Comparison of ENCODE assay signal across 11 cellular contexts in the genomic region with DNA sequence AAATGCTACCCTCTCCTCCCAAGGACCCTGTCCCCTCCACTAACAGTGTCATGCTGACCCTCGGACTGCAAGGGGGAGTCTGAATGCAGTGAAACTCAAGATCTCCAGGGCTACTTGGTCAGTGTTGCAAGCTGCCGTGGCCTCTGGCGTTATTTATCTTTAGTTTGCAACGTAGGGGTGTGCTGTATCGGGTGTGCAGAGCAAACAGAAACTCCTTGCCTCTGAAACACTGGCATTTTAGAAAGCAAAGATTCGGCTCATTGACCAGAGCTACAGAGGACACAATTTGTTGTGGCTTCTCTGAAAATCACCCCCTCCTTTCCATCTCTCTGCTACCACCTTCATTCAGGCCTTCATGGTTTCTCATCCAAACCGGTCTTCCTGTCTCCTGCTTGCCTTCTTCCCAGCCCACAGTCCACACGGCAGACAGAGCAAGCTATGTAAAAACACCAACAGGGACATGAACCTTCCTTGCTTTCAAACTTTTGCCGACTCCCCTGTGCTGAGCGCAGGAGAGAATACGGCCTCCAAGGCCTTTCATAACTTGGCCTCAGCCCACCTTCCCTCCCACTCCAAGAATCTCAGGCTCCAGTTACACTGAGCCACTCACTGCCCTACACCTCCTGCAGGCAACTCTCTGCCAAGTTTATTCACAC. TPM values are rescaled to one million over a fixed set of nuclear protein-coding genes. Genes with fewer than 3 reads are reported as not detected.
DNase-seq lines count a peak whose midpoint lies in the region; ATAC-seq, FAIRE-seq and TF ChIP-seq lines count a peak whose summit lies in the region.
"Had no signal": no experiment of that assay in that cellular context is flagged by ENCODE, and none has a peak within 500 bp of the region (broad histone marks: within the 10 kb centered on the region; RNA-seq: fewer than 3 reads in every experiment).

No MANE protein-coding gene starts in this region.

- no peaks in the 10 kb centered on the region for H3K27me3 ChIP-seq in right cardiac atrium (ENCODE audit: control insufficient read depth, insufficient read depth)
- no peaks in the 10 kb centered on the region for H3K27me3 ChIP-seq in rectal smooth muscle tissue (ENCODE audit: control insufficient read depth, insufficient read depth, low read length)

- no peaks in the 10 kb centered on the region for H3K9me3 ChIP-seq in right cardiac atrium (ENCODE audit: control insufficient read depth, low read length)

- no TSS peak for BruUV-seq in Calu3 (replicated peaks; lab: Mats Ljungman, UMichigan)

- H3K27me3 Mint-ChIP-seq in Calu3 (ENCODE audit: unreplicated experiment), result no peaks in the 10 kb centered on the region

- DNase-seq in Calu3 (no peak), right cardiac atrium (peak; percentile 64 to 82 (median 70)), HuH-7.5 (ENCODE audit: low spot score) (no peak), urothelium cell line (ENCODE audit: low spot score) (no peak)
- DNase-seq: CD4-positive, alpha-beta T cell; NCI-H748 treated with DMSO at 0.1 percent for 48 hours had no signal

- H3K27ac ChIP-seq in angular gyrus (ENCODE audit: low read depth, low read length), result peak overlapping the region; percentile 34
- H3K27ac ChIP-seq in right cardiac atrium (ENCODE audit: low read length), result peak overlapping the region; percentile 96
- peak overlapping the region; percentile 60 for H3K27ac ChIP-seq in rectal smooth muscle tissue (ENCODE audit: low read depth, low read length)

- peak overlapping the region; percentile 13 for H3K4me3 Mint-ChIP-seq in Calu3 (ENCODE audit: low read depth, unreplicated experiment)
- H3K4me3 Mint-ChIP-seq: CD4-positive, alpha-beta T cell had no signal

- CTCF ChIA-PET in Calu3 (lab: Charles Lee), result interaction anchor here (1.5 kb wide), 1 partner anchor 15 kb away, joined by 9 read pairs; no protein-coding TSS in a partner anchor

- H3K36me3 ChIP-seq in rectal smooth muscle tissue (ENCODE audit: control insufficient read depth, insufficient read depth, low read length), result no peaks in the 10 kb centered on the region

- H3K4me1 ChIP-seq in right cardiac atrium (ENCODE audit: control insufficient read depth, insufficient read depth, low read length) (peaks cover 11% of the 10 kb centered on the region), rectal smooth muscle tissue (ENCODE audit: control insufficient read depth, insufficient read depth, low read length) (peaks cover 22% of the 10 kb centered on the region)

- FAIRE-seq in urothelium cell line (lab: Jason Lieb, UNC), result no peak
- FAIRE-seq: endometrium had no signal

- ATAC-seq in right cardiac atrium (peak; percentile 88 to 94), GM21619 (IDR thresholded peaks at IDR 0.05; ENCODE audit: unreplicated experiment) (no peak), GM21786 (IDR thresholded peaks at IDR 0.05; ENCODE audit: unreplicated experiment) (no peak)

- H3K27ac Mint-ChIP-seq in Calu3 (ENCODE audit: unreplicated experiment), result peak overlapping the region; percentile 6
- H3K27ac Mint-ChIP-seq: CD4-positive, alpha-beta T cell had no signal

- no peak overlapping the region for H3K9ac ChIP-seq in rectal smooth muscle tissue (ENCODE audit: low read length)

- H3K4me3 ChIP-seq in right cardiac atrium (ENCODE audit: low read length) (peak overlapping the region; percentile 31), rectal smooth muscle tissue (ENCODE audit: low read length) (peak overlapping the region; percentile 46)

- H3K4me1 Mint-ChIP-seq in Calu3 (ENCODE audit: low read depth, unreplicated experiment), result peaks cover 20% of the 10 kb centered on the region

- WGBS in right cardiac atrium, result 23% methylated on average over 11 of the region's 11 CpGs

- H3K9me3 Mint-ChIP-seq in Calu3 (ENCODE audit: low read depth, unreplicated experiment), result no peaks in the 10 kb centered on the region
- H3K9me3 Mint-ChIP-seq: CD4-positive, alpha-beta T cell had no signal

- H3K36me3 Mint-ChIP-seq in Calu3 (ENCODE audit: insufficient read depth, unreplicated experiment), result no peaks in the 10 kb centered on the region

- no peak for TF ChIP-seq CTCF in Calu3 (IDR thresholded peaks at IDR 0.05; ENCODE audit: unreplicated experiment)

- intact Hi-C loops in Calu3 (cut with micrococcal nuclease; ENCODE audit: unreplicated experiment) (loop anchor here (2.0 kb wide), 1 partner anchor 157 kb away; no protein-coding TSS in a partner anchor), right cardiac atrium (cut with DNase I) (loop anchor here in 1 of 4 donors (5.0 kb wide), 1 partner anchor 352 kb away; no protein-coding TSS in a partner anchor)

RNA-seq across cellular contexts. Expression of a gene that starts 14.9 kb away (rescaled TPM):
- total RNA-seq in Calu3 (2022), result 2.5 and 2.7 TPM in 2 replicates
- 10 to 100 TPM; 20.6 to 28.3 (median 24.6) TPM for total RNA-seq in right cardiac atrium
- 13.9 TPM for polyA plus RNA-seq in right cardiac atrium
- total RNA-seq: CD4-positive, alpha-beta T cell had no signal

Comparison
In these comparisons a context has a peak if more than half of its experiments do, and no peak if none do; other contexts are left out.
1. DNase-seq: peak in right cardiac atrium (3 of 3); none in Calu3 (single experiment), HuH-7.5 (single experiment) and urothelium cell line (single experiment).
2. H3K27ac ChIP-seq: peak in every context shown above with its lines; median percentile 96 in right cardiac atrium; 60 in rectal smooth muscle tissue; 34 in angular gyrus.
3. ATAC-seq: peak in right cardiac atrium (2 of 2); none in GM21619 (single experiment) and GM21786 (single experiment).